Comparison of ENCODE assay signal across 8 cellular contexts in genomic region chrX:107448625-107449468, GRCh38. TPM values are rescaled to one million over a fixed set of nuclear protein-coding genes. Genes with fewer than 3 reads are reported as not detected.
DNase-seq lines count a peak whose midpoint lies in the region; ATAC-seq and TF ChIP-seq lines count a peak whose summit lies in the region.

No MANE protein-coding gene starts in this region.

- no peaks in the 10 kb centered on the region for H3K36me3 Mint-ChIP-seq in Caco-2 (ENCODE audit: insufficient read depth, unreplicated experiment)

- H2BK120ac ChIP-seq in IMR-90 (ENCODE audit: low read depth, low read length): no peak overlapping the region

- no peak overlapping the region for H3K56ac ChIP-seq in IMR-90 (ENCODE audit: extremely low read depth, insufficient read depth, low read length)

- no peak overlapping the region for H3K9ac ChIP-seq in IMR-90 (ENCODE audit: low read depth, low read length)

- H3K36me3 ChIP-seq in Caco-2 (ENCODE audit: control insufficient read depth, insufficient read depth, low read length) (no peaks in the 10 kb centered on the region), IMR-90 (ENCODE audit: control insufficient read depth, insufficient read depth, low read length) (no peaks in the 10 kb centered on the region), ascending aorta (no peaks in the 10 kb centered on the region), lower lobe of right lung (no peaks in the 10 kb centered on the region), uterus (no peaks in the 10 kb centered on the region)

- POLR2A ChIA-PET in Caco-2 (lab: Charles Lee): no interaction called here
- POLR2A ChIA-PET in IMR-90 (lab: Charles Lee; ENCODE audit: unreplicated experiment): no interaction called here

- H4K5ac ChIP-seq in IMR-90 (ENCODE audit: low read depth, low read length): no peak overlapping the region

- BruUV-seq in Caco-2 (replicated peaks; lab: Mats Ljungman, UMichigan): no TSS peak
- BruUV-seq in IMR-90 (replicated peaks; lab: Mats Ljungman, UMichigan): no TSS peak

- DNase-seq in Caco-2 (no peak), IMR-90 (no peak), ascending aorta (ENCODE audit: low spot score in 2 of 2) (no peak), lower lobe of right lung (no peak), uterus (peak in 1 of 2 donors; percentile 13), NCI-H128 (lab: John Stamatoyannopoulos, UW; ENCODE audit: unreplicated experiment) (no peak)

- H2AK5ac ChIP-seq in IMR-90 (ENCODE audit: low read depth, low read length): no peak overlapping the region

- no peak overlapping the region for H2AK9ac ChIP-seq in IMR-90 (replicated peaks; ENCODE audit: low read depth, low read length, poor library complexity)

- peak overlapping the region; percentile 70 for H2AFZ ChIP-seq in IMR-90 (replicated peaks; ENCODE audit: low read length, poor library complexity)

- H2BK20ac ChIP-seq in IMR-90 (ENCODE audit: low read depth, low read length): no peak overlapping the region

- H4K91ac ChIP-seq in IMR-90 (ENCODE audit: insufficient read depth, low read depth, low read length): no peak overlapping the region

- H3K9me3 Mint-ChIP-seq in Caco-2 (ENCODE audit: unreplicated experiment): no peaks in the 10 kb centered on the region

- WGBS in IMR-90 (ENCODE audit: extremely low coverage in 2 of 2, insufficient read length in 1 of 2), 2 experiments: 41% methylated on average over 5 of the region's 30 CpGs; no CpG with 5 or more reads in 1 of the 2 experiments

- H3K9me1 ChIP-seq in IMR-90 (ENCODE audit: insufficient read depth, low read length): no peaks in the 10 kb centered on the region

- no peaks in the 10 kb centered on the region for H3K27me3 ChIP-seq in Caco-2 (replicated peaks; ENCODE audit: control insufficient read depth, insufficient read depth, low read length)
- H3K27me3 ChIP-seq in IMR-90 (ENCODE audit: control insufficient read depth, insufficient read depth, low read length): peaks cover 72% of the 10 kb centered on the region
- no peaks in the 10 kb centered on the region for H3K27me3 ChIP-seq in ascending aorta
- no peaks in the 10 kb centered on the region for H3K27me3 ChIP-seq in lower lobe of right lung (ENCODE audit: low read depth)
- peaks cover 0 to 4% of the 10 kb centered on the region in 2 donors for H3K27me3 ChIP-seq in uterus

- H3K27ac Mint-ChIP-seq in Caco-2 (ENCODE audit: unreplicated experiment): no peak overlapping the region

- no peak overlapping the region for H3K14ac ChIP-seq in IMR-90 (replicated peaks; ENCODE audit: low read depth, low read length)

- peak overlapping the region; percentile 42; the same call in 1 of the 2 replicates for H3K4me2 ChIP-seq in IMR-90 (ENCODE audit: low read depth, low read length)

- dilution Hi-C loops in IMR-90 (cut with HindIII; ENCODE audit: low sequenced_read_pairs, unreplicated experiment): no loop called here

- no peak for ATAC-seq in IMR-90 (ENCODE audit: low read depth)
- ATAC-seq in lower lobe of right lung: peak in 1 of 2 donors; percentile 27
- no peak for ATAC-seq in GM21717 (IDR thresholded peaks at IDR 0.05; ENCODE audit: unreplicated experiment)
- ATAC-seq in HG03354 (IDR thresholded peaks at IDR 0.05; ENCODE audit: poor library complexity, severe bottlenecking, unreplicated experiment): no peak

- no peak overlapping the region for H2BK5ac ChIP-seq in IMR-90 (ENCODE audit: low read depth, low read length, poor library complexity, severe bottlenecking)

- H3K27me3 Mint-ChIP-seq in Caco-2 (ENCODE audit: insufficient read depth, unreplicated experiment): peaks cover 21% of the 10 kb centered on the region

- peak overlapping the region; percentile 69 for H3K4me3 Mint-ChIP-seq in Caco-2 (ENCODE audit: unreplicated experiment)

- no peak overlapping the region for H3K23ac ChIP-seq in IMR-90 (ENCODE audit: low read depth, low read length)

- H3K18ac ChIP-seq in IMR-90 (ENCODE audit: low read depth, low read length): no peak overlapping the region

- no peak for TF ChIP-seq RAD21 in IMR-90 (IDR thresholded peaks at IDR 0.05; ENCODE audit: low read length)

- intact Hi-C loops in Caco-2 (cut with micrococcal nuclease; ENCODE audit: unreplicated experiment) (loop anchor here (10.0 kb wide), 1 partner anchor 344 kb away; no protein-coding TSS in a partner anchor), IMR-90 (cut with micrococcal nuclease) (no loop called here), ascending aorta (cut with DNase I) (no loop called here), lower lobe of right lung (cut with DNase I) (no loop called here), uterus (cut with DNase I; ENCODE audit: low total_unique reads) (no loop called here)

- no peak overlapping the region for H2BK15ac ChIP-seq in IMR-90 (ENCODE audit: low read depth, low read length)

- TF ChIP-seq CTCF in Caco-2 (IDR thresholded peaks at IDR 0.05; ENCODE audit: insufficient read depth in 1 of 2, low read depth in 1 of 2, low read length in 1 of 2, severe bottlenecking in 1 of 2, unreplicated experiment in 1 of 2) (no peak), IMR-90 (conservative IDR thresholded peaks at IDR 0.05; ENCODE audit: low read depth, low read length) (no peak), ascending aorta (IDR thresholded peaks at IDR 0.05) (no peak), lower lobe of right lung (IDR thresholded peaks at IDR 0.05) (no peak), uterus (IDR thresholded peaks at IDR 0.05) (peak in 1 of 4 experiments; percentile 11)

- H3K4me1 ChIP-seq in Caco-2 (no peaks in the 10 kb centered on the region), IMR-90 (ENCODE audit: control insufficient read depth, insufficient read depth, low read length) (no peaks in the 10 kb centered on the region), ascending aorta (no peaks in the 10 kb centered on the region), lower lobe of right lung (no peaks in the 10 kb centered on the region), uterus (no peaks in the 10 kb centered on the region)

- H3K79me1 ChIP-seq in IMR-90 (ENCODE audit: low read depth in 1 of 2, low read length in 2 of 2): no peaks in the 10 kb centered on the region

- H4K20me1 ChIP-seq in IMR-90 (ENCODE audit: insufficient read depth, low read length): no peaks in the 10 kb centered on the region

- H3K4me1 Mint-ChIP-seq in Caco-2 (ENCODE audit: low read depth, unreplicated experiment): no peaks in the 10 kb centered on the region

- in situ Hi-C loops in IMR-90 (cut with MboI; ENCODE audit: low sequenced_read_pairs): no loop called here

- no peak overlapping the region for H3K4ac ChIP-seq in IMR-90 (ENCODE audit: low read depth, low read length)

- H3K4me3 ChIP-seq in Caco-2 (ENCODE audit: low read depth, low read length) (peak overlapping the region; percentile 5; the same call in 1 of the 2 replicates), IMR-90 (ENCODE audit: insufficient read depth, low read depth, low read length) (no peak overlapping the region; the same call in 1 of the 2 replicates), ascending aorta (peak overlapping the region; percentile 48 to 64), lower lobe of right lung (peak overlapping the region; percentile 43), uterus (peak overlapping the region; percentile 23 to 42)

- no peak for TF ChIP-seq POLR2A in IMR-90 (IDR thresholded peaks at IDR 0.05; ENCODE audit: low read depth, low read length)
- TF ChIP-seq POLR2A in uterus (IDR thresholded peaks at IDR 0.05): no peak

- H3K27ac ChIP-seq in IMR-90 (ENCODE audit: insufficient read depth, low read length): no peak overlapping the region
- no peak overlapping the region for H3K27ac ChIP-seq in ascending aorta
- no peak overlapping the region for H3K27ac ChIP-seq in lower lobe of right lung
- no peak overlapping the region for H3K27ac ChIP-seq in uterus

- no peak overlapping the region for H4K8ac ChIP-seq in IMR-90 (ENCODE audit: low read depth in 2 of 2, low read length in 2 of 2)

- H3K9me3 ChIP-seq in Caco-2 (no peaks in the 10 kb centered on the region), IMR-90 (ENCODE audit: control insufficient read depth, insufficient read depth, low read length) (no peaks in the 10 kb centered on the region; the same call in 1 of the 2 replicates), ascending aorta (no peaks in the 10 kb centered on the region), lower lobe of right lung (no peaks in the 10 kb centered on the region), uterus (no peaks in the 10 kb centered on the region)

- CTCF ChIA-PET in Caco-2 (lab: Charles Lee) (no interaction called here), IMR-90 (lab: Yijun Ruan, JAX) (interaction anchor here (0.6 kb wide), 1 partner anchor 18 kb away, joined by 3 read pairs; no protein-coding TSS in a partner anchor)

TF ChIP-seq in IMR-90, 13 proteins besides CTCF, POLR2A, EP300 and RAD21 (continues in another document):
- TF ChIP-seq FOS (IDR thresholded peaks at IDR 0.05; ENCODE audit: low read depth, low read length): no peak
- no peak for TF ChIP-seq MXI1 (IDR thresholded peaks at IDR 0.05; ENCODE audit: borderline replicate concordance, low read depth, low read length)
- no peak for TF ChIP-seq CEBPB (IDR thresholded peaks at IDR 0.05; ENCODE audit: low read depth, low read length)
- no peak for TF ChIP-seq USF2 (IDR thresholded peaks at IDR 0.05; ENCODE audit: low read depth, low read length)
- no peak for TF ChIP-seq MAZ (IDR thresholded peaks at IDR 0.05; ENCODE audit: borderline replicate concordance, low read depth, low read length)
- TF ChIP-seq MAFK (IDR thresholded peaks at IDR 0.05; ENCODE audit: low read depth, low read length): no peak
- TF ChIP-seq RFX5 (IDR thresholded peaks at IDR 0.05; ENCODE audit: low read depth, low read length): no peak
- TF ChIP-seq SMC3 (IDR thresholded peaks at IDR 0.05; ENCODE audit: low read depth, low read length): no peak
- no peak for TF ChIP-seq NFE2L2 (IDR thresholded peaks at IDR 0.05; ENCODE audit: low read depth, low read length)
- TF ChIP-seq RCOR1 (IDR thresholded peaks at IDR 0.05; ENCODE audit: insufficient replicate concordance, low read length): no peak

RNA-seq across cellular contexts. Expression of gene FRMPD3, which starts 0.6 kb away (rescaled TPM):
- total RNA-seq in Caco-2 (2022) (0.05 TPM in 1 of 2 replicates, not detected in the other), IMR-90 (2012; rRNA removed) (under 0.01 TPM in 2 replicates), ascending aorta (0.64 TPM), lower lobe of right lung (0.24 TPM), uterus (1 to 10 TPM in 1 of 4 donors, under 1 TPM in 1, not detected in 2; 0.14 to 1.5 TPM)
- polyA plus RNA-seq in IMR-90 (2012; rRNA removed): 0.17 and 0.19 TPM in 2 replicates
- polyA plus RNA-seq in IMR-90 (2012; cell fraction: cytosol; rRNA removed): 0.05 and 0.13 TPM in 2 replicates
- polyA plus RNA-seq in IMR-90 (2012; cell fraction: nucleus; rRNA removed; ENCODE audit: low replicate concordance): 0.11 and 0.27 TPM in 2 replicates
